Comparison of ENCODE assay signal across 9 cellular contexts in genomic region chr18:79399275-79400081, GRCh38. TPM values are rescaled to one million over a fixed set of nuclear protein-coding genes. Genes with fewer than 3 reads are reported as not detected.
DNase-seq lines count a peak whose midpoint lies in the region; ATAC-seq, FAIRE-seq and TF ChIP-seq lines count a peak whose summit lies in the region.
"Had no signal": no experiment of that assay in that cellular context is flagged by ENCODE, and none has a peak within 500 bp of the region (broad histone marks: within the 10 kb centered on the region; RNA-seq: fewer than 3 reads in every experiment).

No MANE protein-coding gene starts in this region.

- peak overlapping the region; percentile 90 for H3K27ac ChIP-seq in Karpas-422 (ENCODE audit: low read length)
- no peak overlapping the region for H3K27ac ChIP-seq in urinary bladder (ENCODE audit: low read depth)

- H3K9me2 ChIP-seq in Karpas-422 (replicated peaks; ENCODE audit: insufficient read depth, low read length), result no peaks in the 10 kb centered on the region

- H3K27me3 Mint-ChIP-seq in mesothelial cell of epicardium (ENCODE audit: low read depth), result peaks cover 45% of the 10 kb centered on the region

- no peaks in the 10 kb centered on the region for H3K27me3 ChIP-seq in Karpas-422 (ENCODE audit: low read length)
- no peaks in the 10 kb centered on the region for H3K27me3 ChIP-seq in bronchial epithelial cell (ENCODE audit: control insufficient read depth, insufficient read depth, low read length)

- H3K79me2 ChIP-seq in Karpas-422 (ENCODE audit: low read length), result peaks cover 74% of the 10 kb centered on the region

- no peaks in the 10 kb centered on the region for H3K9me3 Mint-ChIP-seq in mesothelial cell of epicardium

- no peak for FAIRE-seq in bronchial epithelial cell (lab: Jason Lieb, UNC)
- FAIRE-seq: islet of Langerhans had no signal

- H3K4me3 Mint-ChIP-seq in mesothelial cell of epicardium, result peak overlapping the region; percentile 59

- H3K27ac Mint-ChIP-seq in mesothelial cell of epicardium, result no peak overlapping the region

- WGBS in urinary bladder, result 38% methylated on average over 79 of the region's 79 CpGs

- H3K9ac ChIP-seq in Karpas-422 (ENCODE audit: low read length), result peak overlapping the region; percentile 96

- H3K4me2 ChIP-seq in Karpas-422 (ENCODE audit: low read depth, low read length, poor library complexity, severe bottlenecking), result peak overlapping the region; percentile 98

- ATAC-seq in HG03135 (IDR thresholded peaks at IDR 0.05; ENCODE audit: unreplicated experiment) (no peak), GM18907 (IDR thresholded peaks at IDR 0.05; ENCODE audit: unreplicated experiment) (no peak)

- H3K36me3 ChIP-seq in Karpas-422 (ENCODE audit: insufficient read depth, low read length) (peaks cover 8% of the 10 kb centered on the region; the same call in 1 of the 2 replicates), bronchial epithelial cell (ENCODE audit: control insufficient read depth, insufficient read depth, low read length) (no peaks in the 10 kb centered on the region), urinary bladder (ENCODE audit: insufficient read depth) (no peaks in the 10 kb centered on the region)

- peaks cover 26% of the 10 kb centered on the region for H3K4me1 Mint-ChIP-seq in mesothelial cell of epicardium

- DNase-seq in CD1c-positive myeloid dendritic cell (ENCODE audit: extremely low spot score), result peak; percentile 25
- peak; percentile 85 for DNase-seq in Karpas-422
- no peak for DNase-seq in bronchial epithelial cell (ENCODE audit: low read depth)
- DNase-seq in mesothelial cell of epicardium (ENCODE audit: low spot score in 2 of 2, unreplicated experiment in 2 of 2), result no peak
- no peak for DNase-seq in AG20443 (ENCODE audit: low spot score)

- H3K4me3 ChIP-seq in Karpas-422 (ENCODE audit: low read length) (peak overlapping the region; percentile 89), bronchial epithelial cell (ENCODE audit: low read depth, low read length) (peak overlapping the region; percentile 43), urinary bladder (ENCODE audit: low read depth, low read length) (peak overlapping the region; percentile 78)

- peak overlapping the region; percentile 78; the same call in 1 of the 2 replicates for H2AFZ ChIP-seq in Karpas-422 (ENCODE audit: low read length)

- H3K36me3 Mint-ChIP-seq in mesothelial cell of epicardium, result no peaks in the 10 kb centered on the region

- no peaks in the 10 kb centered on the region for H3K9me3 ChIP-seq in Karpas-422 (ENCODE audit: low read length)

- TF ChIP-seq CTCF in bronchial epithelial cell (IDR thresholded peaks at IDR 0.05; ENCODE audit: insufficient read depth, low read length, severe bottlenecking) (no peak), mesothelial cell of epicardium (IDR thresholded peaks at IDR 0.05; ENCODE audit: unreplicated experiment) (no peak)

- H3K4me1 ChIP-seq in Karpas-422 (ENCODE audit: low read length) (peaks cover 76% of the 10 kb centered on the region), urinary bladder (ENCODE audit: insufficient read depth) (peaks cover 7% of the 10 kb centered on the region)

- H4K20me1 ChIP-seq in Karpas-422 (ENCODE audit: insufficient read depth, low read depth, low read length), result peaks cover 6% of the 10 kb centered on the region; the same call in 1 of the 2 replicates

RNA-seq across cellular contexts. Expression of gene NFATC1, which starts 3.7 kb away (rescaled TPM):
- total RNA-seq in Karpas-422 (2014; rRNA removed; shearing (Covaris generic); ENCODE audit: low replicate concordance), result 42.9 and 46.1 TPM in 2 replicates
- total RNA-seq in bronchial epithelial cell (0.53 and 1.7 TPM in 2 replicates), mesothelial cell of epicardium (13.4 to 17.5 TPM (median 13.4 TPM) in 3 replicates), urinary bladder (11.3 TPM)
- polyA plus RNA-seq in urinary bladder, result 8.5 TPM

Comparison
In these comparisons a context has a peak if more than half of its experiments do, and no peak if none do; other contexts are left out.
1. DNase-seq: peak in CD1c-positive myeloid dendritic cell (single experiment) and Karpas-422 (single experiment); none in bronchial epithelial cell (single experiment), mesothelial cell of epicardium (0 of 2) and AG20443 (single experiment).
2. Peak in every context shown above with its lines, with median percentiles within 50 percentile points of each other: H3K4me3 ChIP-seq.